In the genomic region with DNA sequence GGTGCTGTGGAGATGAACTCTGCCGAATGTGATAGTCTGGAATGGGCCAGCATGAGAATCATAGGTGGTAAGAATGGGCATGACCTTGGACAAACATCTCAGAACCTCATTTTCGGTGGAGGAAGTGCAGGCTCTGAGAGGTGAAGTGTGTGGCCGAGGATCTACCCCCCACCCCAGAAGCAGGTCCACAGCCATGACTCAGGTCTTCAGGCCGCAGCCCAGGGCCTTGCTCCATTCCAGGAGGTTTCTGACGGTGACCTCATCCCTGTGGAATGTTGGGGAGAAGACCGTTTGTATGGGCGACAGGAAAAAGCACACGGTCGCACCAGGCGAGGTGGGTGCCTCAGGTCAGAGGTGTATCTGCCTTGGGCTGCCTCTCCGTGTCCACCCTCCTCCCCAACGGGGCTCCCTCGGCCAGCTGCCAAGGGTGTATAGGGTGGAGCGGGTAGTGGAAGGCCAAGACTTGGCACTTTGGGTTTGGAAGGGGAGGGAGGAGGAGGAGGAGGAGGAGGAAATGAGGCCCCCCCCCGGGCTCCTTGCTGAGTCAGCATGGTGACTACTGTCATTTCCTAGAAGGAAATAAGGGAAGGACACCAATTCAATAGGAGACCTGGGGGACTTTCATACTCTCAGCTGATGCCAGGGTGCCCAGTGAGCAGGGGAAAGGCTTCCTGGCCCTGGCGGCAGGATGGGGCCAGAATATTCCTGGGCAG, we compare ENCODE assay signal across 2 cellular contexts.
A peak's percentile ranks its signal among the peaks of the same experiment; 100 is the strongest.
TF ChIP-seq lines count a peak whose summit lies in the region.

No MANE protein-coding gene starts in this region.

TF ChIP-seq in IMR-90, 13 proteins besides CTCF, POLR2A, EP300 and RAD21 (continued from another document):
- TF ChIP-seq, protein P1, sequence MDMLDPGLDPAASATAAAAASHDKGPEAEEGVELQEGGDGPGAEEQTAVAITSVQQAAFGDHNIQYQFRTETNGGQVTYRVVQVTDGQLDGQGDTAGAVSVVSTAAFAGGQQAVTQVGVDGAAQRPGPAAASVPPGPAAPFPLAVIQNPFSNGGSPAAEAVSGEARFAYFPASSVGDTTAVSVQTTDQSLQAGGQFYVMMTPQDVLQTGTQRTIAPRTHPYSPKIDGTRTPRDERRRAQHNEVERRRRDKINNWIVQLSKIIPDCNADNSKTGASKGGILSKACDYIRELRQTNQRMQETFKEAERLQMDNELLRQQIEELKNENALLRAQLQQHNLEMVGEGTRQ (IDR thresholded peaks at IDR 0.05; ENCODE audit: low read depth, low read length): no peak
- TF ChIP-seq MAZ (IDR thresholded peaks at IDR 0.05; ENCODE audit: borderline replicate concordance, low read depth, low read length): peak; percentile 55; the same call in 1 of the 2 replicates
- TF ChIP-seq NFE2L2 (IDR thresholded peaks at IDR 0.05; ENCODE audit: low read depth, low read length): peak; percentile 81
- TF ChIP-seq RCOR1 (IDR thresholded peaks at IDR 0.05; ENCODE audit: insufficient replicate concordance, low read length): peak; percentile 89
- TF ChIP-seq BHLHE40 (IDR thresholded peaks at IDR 0.05; ENCODE audit: low read depth, low read length): peak; percentile 25; the same call in 1 of the 2 replicates
- TF ChIP-seq MAFK (IDR thresholded peaks at IDR 0.05; ENCODE audit: low read depth, low read length): peak; percentile 90
- peak; percentile 93 for TF ChIP-seq FOS (IDR thresholded peaks at IDR 0.05; ENCODE audit: low read depth, low read length)
- no peak for TF ChIP-seq CHD1 (IDR thresholded peaks at IDR 0.05; ENCODE audit: low read depth, low read length)
- TF ChIP-seq, protein P2, sequence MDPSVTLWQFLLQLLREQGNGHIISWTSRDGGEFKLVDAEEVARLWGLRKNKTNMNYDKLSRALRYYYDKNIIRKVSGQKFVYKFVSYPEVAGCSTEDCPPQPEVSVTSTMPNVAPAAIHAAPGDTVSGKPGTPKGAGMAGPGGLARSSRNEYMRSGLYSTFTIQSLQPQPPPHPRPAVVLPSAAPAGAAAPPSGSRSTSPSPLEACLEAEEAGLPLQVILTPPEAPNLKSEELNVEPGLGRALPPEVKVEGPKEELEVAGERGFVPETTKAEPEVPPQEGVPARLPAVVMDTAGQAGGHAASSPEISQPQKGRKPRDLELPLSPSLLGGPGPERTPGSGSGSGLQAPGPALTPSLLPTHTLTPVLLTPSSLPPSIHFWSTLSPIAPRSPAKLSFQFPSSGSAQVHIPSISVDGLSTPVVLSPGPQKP (IDR thresholded peaks at IDR 0.05; ENCODE audit: borderline replicate concordance, low read depth, low read length): no peak

TF ChIP-seq in HepG2, 621 proteins besides CTCF, POLR2A, EP300 and RAD21 (continued from another document):
- TF ChIP-seq, protein P3, sequence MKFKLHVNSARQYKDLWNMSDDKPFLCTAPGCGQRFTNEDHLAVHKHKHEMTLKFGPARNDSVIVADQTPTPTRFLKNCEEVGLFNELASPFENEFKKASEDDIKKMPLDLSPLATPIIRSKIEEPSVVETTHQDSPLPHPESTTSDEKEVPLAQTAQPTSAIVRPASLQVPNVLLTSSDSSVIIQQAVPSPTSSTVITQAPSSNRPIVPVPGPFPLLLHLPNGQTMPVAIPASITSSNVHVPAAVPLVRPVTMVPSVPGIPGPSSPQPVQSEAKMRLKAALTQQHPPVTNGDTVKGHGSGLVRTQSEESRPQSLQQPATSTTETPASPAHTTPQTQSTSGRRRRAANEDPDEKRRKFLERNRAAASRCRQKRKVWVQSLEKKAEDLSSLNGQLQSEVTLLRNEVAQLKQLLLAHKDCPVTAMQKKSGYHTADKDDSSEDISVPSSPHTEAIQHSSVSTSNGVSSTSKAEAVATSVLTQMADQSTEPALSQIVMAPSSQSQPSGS (CRISPR knock-in tag; IDR thresholded peaks at IDR 0.05): peak; percentile 67; the same call in 1 of the 2 replicates
- TF ChIP-seq BRCA1 (CRISPR knock-in tag; IDR thresholded peaks at IDR 0.05) (no peak), MAFF (IDR thresholded peaks at IDR 0.05; ENCODE audit: low read depth, low read length) (peak; percentile 38; the same call in 1 of the 2 replicates), FOSL2 (CRISPR knock-in tag; IDR thresholded peaks at IDR 0.05) (peak; percentile 81), HDAC2 (CRISPR knock-in tag; IDR thresholded peaks at IDR 0.05) (no peak), TEAD3 (CRISPR knock-in tag; optimal IDR thresholded peaks at IDR 0.05; ENCODE audit: borderline replicate concordance) (peak; percentile 78), NAIF1 (CRISPR knock-in tag; IDR thresholded peaks at IDR 0.05; ENCODE audit: borderline replicate concordance) (no peak), ZIK1 (CRISPR knock-in tag; IDR thresholded peaks at IDR 0.05; ENCODE audit: borderline replicate concordance, low read depth) (no peak), ZNF563 (CRISPR knock-in tag; IDR thresholded peaks at IDR 0.05) (no peak), KDM6A (CRISPR knock-in tag; IDR thresholded peaks at IDR 0.05; ENCODE audit: low read depth) (no peak), JUN (CRISPR knock-in tag; IDR thresholded peaks at IDR 0.05) (peak; percentile 49; the same call in 1 of the 2 replicates), JUND (CRISPR knock-in tag; IDR thresholded peaks at IDR 0.05) (peak; percentile 94)
- TF ChIP-seq, protein P4, sequence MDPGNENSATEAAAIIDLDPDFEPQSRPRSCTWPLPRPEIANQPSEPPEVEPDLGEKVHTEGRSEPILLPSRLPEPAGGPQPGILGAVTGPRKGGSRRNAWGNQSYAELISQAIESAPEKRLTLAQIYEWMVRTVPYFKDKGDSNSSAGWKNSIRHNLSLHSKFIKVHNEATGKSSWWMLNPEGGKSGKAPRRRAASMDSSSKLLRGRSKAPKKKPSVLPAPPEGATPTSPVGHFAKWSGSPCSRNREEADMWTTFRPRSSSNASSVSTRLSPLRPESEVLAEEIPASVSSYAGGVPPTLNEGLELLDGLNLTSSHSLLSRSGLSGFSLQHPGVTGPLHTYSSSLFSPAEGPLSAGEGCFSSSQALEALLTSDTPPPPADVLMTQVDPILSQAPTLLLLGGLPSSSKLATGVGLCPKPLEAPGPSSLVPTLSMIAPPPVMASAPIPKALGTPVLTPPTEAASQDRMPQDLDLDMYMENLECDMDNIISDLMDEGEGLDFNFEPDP (CRISPR knock-in tag; conservative IDR thresholded peaks at IDR 0.05): no peak
- TF ChIP-seq, protein P5, sequence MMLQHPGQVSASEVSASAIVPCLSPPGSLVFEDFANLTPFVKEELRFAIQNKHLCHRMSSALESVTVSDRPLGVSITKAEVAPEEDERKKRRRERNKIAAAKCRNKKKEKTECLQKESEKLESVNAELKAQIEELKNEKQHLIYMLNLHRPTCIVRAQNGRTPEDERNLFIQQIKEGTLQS (CRISPR knock-in tag; IDR thresholded peaks at IDR 0.05): peak; percentile 87; the same call in 1 of the 2 replicates
- TF ChIP-seq, protein P6, sequence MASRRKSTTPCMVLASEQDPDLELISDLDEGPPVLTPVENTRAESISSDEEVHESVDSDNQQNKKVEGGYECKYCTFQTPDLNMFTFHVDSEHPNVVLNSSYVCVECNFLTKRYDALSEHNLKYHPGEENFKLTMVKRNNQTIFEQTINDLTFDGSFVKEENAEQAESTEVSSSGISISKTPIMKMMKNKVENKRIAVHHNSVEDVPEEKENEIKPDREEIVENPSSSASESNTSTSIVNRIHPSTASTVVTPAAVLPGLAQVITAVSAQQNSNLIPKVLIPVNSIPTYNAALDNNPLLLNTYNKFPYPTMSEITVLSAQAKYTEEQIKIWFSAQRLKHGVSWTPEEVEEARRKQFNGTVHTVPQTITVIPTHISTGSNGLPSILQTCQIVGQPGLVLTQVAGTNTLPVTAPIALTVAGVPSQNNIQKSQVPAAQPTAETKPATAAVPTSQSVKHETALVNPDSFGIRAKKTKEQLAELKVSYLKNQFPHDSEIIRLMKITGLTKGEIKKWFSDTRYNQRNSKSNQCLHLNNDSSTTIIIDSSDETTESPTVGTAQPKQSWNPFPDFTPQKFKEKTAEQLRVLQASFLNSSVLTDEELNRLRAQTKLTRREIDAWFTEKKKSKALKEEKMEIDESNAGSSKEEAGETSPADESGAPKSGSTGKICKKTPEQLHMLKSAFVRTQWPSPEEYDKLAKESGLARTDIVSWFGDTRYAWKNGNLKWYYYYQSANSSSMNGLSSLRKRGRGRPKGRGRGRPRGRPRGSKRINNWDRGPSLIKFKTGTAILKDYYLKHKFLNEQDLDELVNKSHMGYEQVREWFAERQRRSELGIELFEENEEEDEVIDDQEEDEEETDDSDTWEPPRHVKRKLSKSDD (CRISPR knock-in tag; IDR thresholded peaks at IDR 0.05; ENCODE audit: low read depth): no peak
